In the genomic region with DNA sequence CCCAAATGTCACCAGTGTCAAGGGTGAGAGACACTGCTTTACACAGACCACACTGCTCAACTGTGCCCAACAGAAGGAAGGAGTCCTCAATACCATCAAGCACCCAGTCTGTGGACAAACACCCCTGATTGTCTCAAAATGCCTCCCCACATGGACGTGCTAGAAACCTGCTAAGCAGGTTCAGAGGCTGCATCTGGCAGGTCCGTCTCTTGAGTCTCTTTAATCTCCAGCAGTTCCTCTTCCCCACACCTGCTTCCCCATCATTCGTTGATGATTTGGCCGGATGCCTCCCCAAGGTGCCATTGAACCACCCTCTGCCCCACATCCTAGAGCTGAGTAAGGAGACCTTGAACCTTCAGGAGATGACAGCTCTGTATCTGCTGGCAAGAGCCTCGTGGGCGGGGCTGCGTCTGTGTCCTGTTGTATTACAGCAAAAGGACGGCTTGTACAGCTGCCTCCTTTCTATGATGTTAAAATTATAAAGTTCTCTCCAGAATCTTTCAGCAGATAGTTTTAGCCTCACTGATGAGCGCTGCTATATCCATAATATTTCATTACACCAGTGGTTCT, we compare ENCODE assay signal across 1 cellular context.
TF ChIP-seq lines count a peak whose summit lies in the region.

No MANE protein-coding gene starts in this region.

TF ChIP-seq in H1, 55 proteins besides CTCF, POLR2A, EP300 and RAD21:
- TF ChIP-seq YY1 (IDR thresholded peaks at IDR 0.05; ENCODE audit: low read depth, low read length) (no peak), JUN (IDR thresholded peaks at IDR 0.05; ENCODE audit: low read depth, low read length) (no peak), GTF2F1 (IDR thresholded peaks at IDR 0.05; ENCODE audit: borderline replicate concordance, low read depth, low read length) (no peak), CTBP2 (IDR thresholded peaks at IDR 0.05; ENCODE audit: borderline replicate concordance, insufficient read depth, insufficient read length, low read length) (no peak), TAF7 (optimal IDR thresholded peaks at IDR 0.05; ENCODE audit: borderline replicate concordance, low read depth, low read length) (no peak), TBP (IDR thresholded peaks at IDR 0.05; ENCODE audit: low read depth, low read length) (no peak), TCF12 (IDR thresholded peaks at IDR 0.05; ENCODE audit: low read depth, low read length) (no peak), KDM4A (IDR thresholded peaks at IDR 0.05; ENCODE audit: low read depth, low read length, severe bottlenecking) (no peak), HDAC6 (IDR thresholded peaks at IDR 0.05; ENCODE audit: low read depth, low read length) (no peak), POU5F1 (IDR thresholded peaks at IDR 0.05; ENCODE audit: low read depth, low read length) (no peak), CREB1 (IDR thresholded peaks at IDR 0.05) (no peak), SRF (IDR thresholded peaks at IDR 0.05; ENCODE audit: low read depth, low read length) (no peak)
- TF ChIP-seq, protein P1, sequence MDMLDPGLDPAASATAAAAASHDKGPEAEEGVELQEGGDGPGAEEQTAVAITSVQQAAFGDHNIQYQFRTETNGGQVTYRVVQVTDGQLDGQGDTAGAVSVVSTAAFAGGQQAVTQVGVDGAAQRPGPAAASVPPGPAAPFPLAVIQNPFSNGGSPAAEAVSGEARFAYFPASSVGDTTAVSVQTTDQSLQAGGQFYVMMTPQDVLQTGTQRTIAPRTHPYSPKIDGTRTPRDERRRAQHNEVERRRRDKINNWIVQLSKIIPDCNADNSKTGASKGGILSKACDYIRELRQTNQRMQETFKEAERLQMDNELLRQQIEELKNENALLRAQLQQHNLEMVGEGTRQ (IDR thresholded peaks at IDR 0.05; ENCODE audit: low read length) = no peak
- TF ChIP-seq, protein P2, sequence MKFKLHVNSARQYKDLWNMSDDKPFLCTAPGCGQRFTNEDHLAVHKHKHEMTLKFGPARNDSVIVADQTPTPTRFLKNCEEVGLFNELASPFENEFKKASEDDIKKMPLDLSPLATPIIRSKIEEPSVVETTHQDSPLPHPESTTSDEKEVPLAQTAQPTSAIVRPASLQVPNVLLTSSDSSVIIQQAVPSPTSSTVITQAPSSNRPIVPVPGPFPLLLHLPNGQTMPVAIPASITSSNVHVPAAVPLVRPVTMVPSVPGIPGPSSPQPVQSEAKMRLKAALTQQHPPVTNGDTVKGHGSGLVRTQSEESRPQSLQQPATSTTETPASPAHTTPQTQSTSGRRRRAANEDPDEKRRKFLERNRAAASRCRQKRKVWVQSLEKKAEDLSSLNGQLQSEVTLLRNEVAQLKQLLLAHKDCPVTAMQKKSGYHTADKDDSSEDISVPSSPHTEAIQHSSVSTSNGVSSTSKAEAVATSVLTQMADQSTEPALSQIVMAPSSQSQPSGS (IDR thresholded peaks at IDR 0.05; ENCODE audit: low read length) = no peak
